In the genomic region with DNA sequence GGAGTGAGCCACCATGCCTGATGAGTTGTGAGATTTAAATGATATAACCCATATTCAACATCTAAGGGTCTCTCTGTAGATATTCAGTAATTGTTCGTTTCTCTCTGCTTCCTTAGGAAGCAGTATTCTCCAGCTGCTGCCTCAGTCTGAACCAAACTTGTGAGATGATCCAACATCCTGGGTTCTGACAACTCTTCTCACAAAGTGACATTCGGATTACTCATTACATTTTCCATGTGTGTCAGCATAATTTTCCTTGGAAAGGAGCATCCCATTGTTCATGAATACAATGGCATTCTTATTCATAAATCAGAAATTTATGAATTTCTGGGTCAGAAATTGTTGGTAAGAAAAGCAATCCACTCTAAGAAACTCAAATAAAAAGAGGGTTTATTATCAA, we compare ENCODE assay signal across 14 cellular contexts. TPM values are rescaled to one million over a fixed set of nuclear protein-coding genes. Genes with fewer than 3 reads are reported as not detected.
A peak's percentile ranks its signal among the peaks of the same experiment; 100 is the strongest.
DNase-seq lines count a peak whose midpoint lies in the region; TF ChIP-seq lines count a peak whose summit lies in the region.
"Had no signal": no experiment of that assay in that cellular context is flagged by ENCODE, and none has a peak within 500 bp of the region (broad histone marks: within the 10 kb centered on the region; RNA-seq: fewer than 3 reads in every experiment).

No MANE protein-coding gene starts in this region.

- H3F3A ChIP-seq in SK-N-SH (replicated peaks; ENCODE audit: insufficient read depth) = no peaks in the 10 kb centered on the region

- no peak overlapping the region for H3K4me2 ChIP-seq in SK-N-SH

- DNase-seq in GM03348 (ENCODE audit: low spot score) (peak; percentile 21), RKO (ENCODE audit: low spot score) (peak; percentile 31), fibroblast of mammary gland (ENCODE audit: low read depth) (peak; percentile 7), putamen (ENCODE audit: low spot score) (peak; percentile 15), SK-N-SH (no peak), esophagus muscularis mucosa (ENCODE audit: extremely low spot score) (no peak), suprapubic skin (ENCODE audit: low spot score in 2 of 2) (no peak)
- DNase-seq: H7, KG1, NCI-H1092, NCI-H146, NCI-H2081, NCI-H524 had no signal

- TF ChIP-seq POLR2A in esophagus muscularis mucosa (IDR thresholded peaks at IDR 0.05; ENCODE audit: low read depth) = no peak
- no peak for TF ChIP-seq POLR2A in suprapubic skin (IDR thresholded peaks at IDR 0.05)

- no peak overlapping the region for H3K9ac ChIP-seq in SK-N-SH

- 68% methylated on average over 2 of the region's 2 CpGs for WGBS in SK-N-SH (ENCODE audit: low lambda C conversion rate)
- WGBS in esophagus muscularis mucosa = 64% methylated on average over 2 of the region's 2 CpGs
- 49% methylated on average over 2 of the region's 2 CpGs for WGBS in suprapubic skin

- H3K79me2 ChIP-seq in SK-N-SH (ENCODE audit: insufficient read depth) = no peaks in the 10 kb centered on the region

- intact Hi-C loops in esophagus muscularis mucosa (cut with DNase I) = no loop called here

- H3K27ac ChIP-seq in SK-N-SH (ENCODE audit: low read depth in 2 of 2, low read length in 1 of 2) (no peak overlapping the region), esophagus muscularis mucosa (replicated peaks in 1 of 4) (no peak overlapping the region), suprapubic skin (no peak overlapping the region)
- H3K27ac ChIP-seq: C4-2B had no signal

- TF ChIP-seq CTCF in fibroblast of mammary gland (conservative IDR thresholded peaks at IDR 0.05; ENCODE audit: control insufficient read depth, insufficient read depth, low read depth, low read length) (no peak), SK-N-SH (IDR thresholded peaks at IDR 0.05) (no peak), esophagus muscularis mucosa (IDR thresholded peaks at IDR 0.05) (no peak), suprapubic skin (IDR thresholded peaks at IDR 0.05) (no peak)

- H3K9me2 ChIP-seq in SK-N-SH = no peaks in the 10 kb centered on the region

- CTCF ChIA-PET in SK-N-SH (lab: Yijun Ruan, JAX) = no interaction called here

- no peaks in the 10 kb centered on the region for H4K20me1 ChIP-seq in SK-N-SH (ENCODE audit: insufficient read depth)

- H2AFZ ChIP-seq in SK-N-SH (ENCODE audit: low read depth) = no peak overlapping the region

- no peaks in the 10 kb centered on the region for H3K36me3 ChIP-seq in SK-N-SH (replicated peaks in 1 of 2; ENCODE audit: control insufficient read depth in 1 of 2, insufficient read depth in 2 of 2, low read length in 1 of 2)
- H3K36me3 ChIP-seq in esophagus muscularis mucosa = no peaks in the 10 kb centered on the region
- no peaks in the 10 kb centered on the region for H3K36me3 ChIP-seq in suprapubic skin

- no peaks in the 10 kb centered on the region for H3K27me3 ChIP-seq in SK-N-SH (ENCODE audit: insufficient read depth)
- no peaks in the 10 kb centered on the region for H3K27me3 ChIP-seq in esophagus muscularis mucosa
- no peaks in the 10 kb centered on the region for H3K27me3 ChIP-seq in suprapubic skin

- H3K4me1 ChIP-seq in SK-N-SH (ENCODE audit: control insufficient read depth in 1 of 2, insufficient read depth in 2 of 2, low read depth in 1 of 2, low read length in 1 of 2) = no peaks in the 10 kb centered on the region; a peak in 2 of 4 replicates
- no peaks in the 10 kb centered on the region for H3K4me1 ChIP-seq in esophagus muscularis mucosa
- H3K4me1 ChIP-seq in suprapubic skin = no peaks in the 10 kb centered on the region

- TF ChIP-seq RAD21 in SK-N-SH (IDR thresholded peaks at IDR 0.05; ENCODE audit: low read length) = no peak

- no peaks in the 10 kb centered on the region for H3K9me3 ChIP-seq in SK-N-SH
- H3K9me3 ChIP-seq in esophagus muscularis mucosa = no peaks in the 10 kb centered on the region
- H3K9me3 ChIP-seq in suprapubic skin = no peaks in the 10 kb centered on the region

- H3K4me3 ChIP-seq in fibroblast of mammary gland (ENCODE audit: control insufficient read depth, low read depth, low read length) = no peak overlapping the region
- no peak overlapping the region for H3K4me3 ChIP-seq in SK-N-SH (ENCODE audit: low read depth in 2 of 2, low read length in 1 of 2)
- H3K4me3 ChIP-seq in esophagus muscularis mucosa = no peak overlapping the region
- H3K4me3 ChIP-seq in suprapubic skin = no peak overlapping the region

- POLR2A ChIA-PET in SK-N-SH (lab: Yijun Ruan, JAX) = no interaction called here

- TF ChIP-seq EP300 in SK-N-SH (IDR thresholded peaks at IDR 0.05; ENCODE audit: borderline replicate concordance in 1 of 2, low read depth in 1 of 2, low read length in 1 of 2) (no peak), esophagus muscularis mucosa (IDR thresholded peaks at IDR 0.05) (no peak), suprapubic skin (IDR thresholded peaks at IDR 0.05) (no peak)

TF ChIP-seq in SK-N-SH, 30 proteins besides CTCF, POLR2A, EP300 and RAD21:
- TF ChIP-seq ELF1 (IDR thresholded peaks at IDR 0.05) (no peak), RXRA (IDR thresholded peaks at IDR 0.05; ENCODE audit: borderline replicate concordance, low read depth) (no peak), RCOR1 (IDR thresholded peaks at IDR 0.05; ENCODE audit: low read length) (no peak)

RNA-seq across cellular contexts. Expression of a gene that starts 15.0 kb away (rescaled TPM):
- 13.0 and 17.4 TPM in 2 replicates for polyA plus RNA-seq in SK-N-SH (2012; rRNA removed)
- 14.5 and 17.3 TPM in 2 replicates for polyA plus RNA-seq in SK-N-SH (2012; cell fraction: cytosol; rRNA removed)
- 6.0 and 14.5 TPM in 2 replicates for polyA plus RNA-seq in SK-N-SH (2012; cell fraction: nucleus; rRNA removed)
- total RNA-seq in esophagus muscularis mucosa (10 to 100 TPM; 12.0 to 29.9 (median 20.0) TPM), suprapubic skin (10 to 100 TPM; 20.1 to 43.1 (median 28.7) TPM)

Comparison
In these comparisons a context has a peak if more than half of its experiments do, and no peak if none do; other contexts are left out.
1. DNase-seq: peak in GM03348 (single experiment), RKO (single experiment), fibroblast of mammary gland (single experiment) and putamen (single experiment); none in SK-N-SH (single experiment), esophagus muscularis mucosa (single experiment) and suprapubic skin (0 of 2).